ENCODE assay signal across 8 cellular contexts in genomic region chr13:45280751-45281634, GRCh38. TPM values are rescaled to one million over a fixed set of nuclear protein-coding genes. Genes with fewer than 3 reads are reported as not detected.
DNase-seq lines count a peak whose midpoint lies in the region; ATAC-seq and TF ChIP-seq lines count a peak whose summit lies in the region.

No MANE protein-coding gene starts in this region.

- 45 to 48% methylated on average over 7 of the region's 7 CpGs for WGBS in heart right ventricle, 2 donors

- peaks cover 0 to 20% (median 7%) of the 10 kb centered on the region in 9 donors for H3K4me1 ChIP-seq in heart right ventricle

- H3K4me3 ChIP-seq in AG10803 (ENCODE audit: low read length) (no peak overlapping the region), heart right ventricle (no peak overlapping the region), retinal pigment epithelial cell (ENCODE audit: low read length) (no peak overlapping the region)

- CTCF ChIA-PET in RWPE1 (lab: Yijun Ruan, JAX), result interaction anchor here (0.5 to 2.7 kb wide), 17 partner anchors 10 to 1268 kb away, joined by 3 to 27 read pairs (median 3); no protein-coding TSS in a partner anchor

- H3K27ac ChIP-seq in RWPE1 (peak overlapping the region; percentile 54), heart right ventricle (no peak overlapping the region)

- peak; percentile 74 for DNase-seq in AG10803 (ENCODE audit: low read depth)
- peak; percentile 68 for DNase-seq in HuH-7.5 (ENCODE audit: low spot score)
- DNase-seq in RWPE1 (ENCODE audit: low spot score), result peak; percentile 95
- peak in 1 of 2 donors; percentile 54 for DNase-seq in activated naive CD4-positive, alpha-beta T cell treated with anti-CD3 and anti-CD28 coated beads, Interleukin-2, amount 50 U/mL, for 72 hours (ENCODE audit: low spot score in 2 of 2)
- peak; percentile 53 to 59 for DNase-seq in heart right ventricle
- peak; percentile 84 for DNase-seq in retinal pigment epithelial cell (ENCODE audit: low read depth)

- H3K27ac Mint-ChIP-seq in activated naive CD4-positive, alpha-beta T cell treated with anti-CD3 and anti-CD28 coated beads, Interleukin-2, amount 50 U/mL, for 72 hours, result no peak overlapping the region

- peaks cover 13 to 17% of the 10 kb centered on the region in 2 donors for H3K36me3 Mint-ChIP-seq in activated naive CD4-positive, alpha-beta T cell treated with anti-CD3 and anti-CD28 coated beads, Interleukin-2, amount 50 U/mL, for 72 hours

- H3K9me3 Mint-ChIP-seq in activated naive CD4-positive, alpha-beta T cell treated with anti-CD3 and anti-CD28 coated beads, Interleukin-2, amount 50 U/mL, for 72 hours, result peaks cover 0 to 6% of the 10 kb centered on the region in 2 donors

- intact Hi-C loops in heart right ventricle (cut with DNase I), result loop anchor here in 7 of 10 donors (1.0 to 2.0 kb wide), 2 partner anchors 234 kb away; no protein-coding TSS in a partner anchor

- H3K9me3 ChIP-seq in heart right ventricle, result peaks cover 0 to 8% (median 0%) of the 10 kb centered on the region in 11 donors

- peaks cover 0 to 42% (median 7%) of the 10 kb centered on the region in 9 donors for H3K36me3 ChIP-seq in heart right ventricle

- POLR2A ChIA-PET in RWPE1 (lab: Yijun Ruan, JAX; ENCODE audit: low non-redundant PET), result no interaction called here

- ATAC-seq in GM18858 (IDR thresholded peaks at IDR 0.05; ENCODE audit: unreplicated experiment), result peak; percentile 71
- peak; percentile 78 to 94 for ATAC-seq in activated naive CD4-positive, alpha-beta T cell treated with anti-CD3 and anti-CD28 coated beads, Interleukin-2, amount 50 U/mL, for 72 hours
- ATAC-seq in heart right ventricle, result peak; percentile 87 to 96 (median 94)
- ATAC-seq in GM18511 (IDR thresholded peaks at IDR 0.05; ENCODE audit: unreplicated experiment), result no peak

- H3K27me3 ChIP-seq in heart right ventricle, result no peaks in the 10 kb centered on the region

- peak; percentile 90 for TF ChIP-seq CTCF in AG10803 (conservative IDR thresholded peaks at IDR 0.05; ENCODE audit: low read length)
- TF ChIP-seq CTCF in RWPE1 (conservative IDR thresholded peaks at IDR 0.05; ENCODE audit: low read depth), result peak; percentile 90
- peak; percentile 32 to 76 (median 75) for TF ChIP-seq CTCF in heart right ventricle (IDR thresholded peaks at IDR 0.05)
- peak; percentile 97 for TF ChIP-seq CTCF in retinal pigment epithelial cell (conservative IDR thresholded peaks at IDR 0.05; ENCODE audit: low read depth, low read length)

RNA-seq across cellular contexts. Expression of gene TPT1, which starts 60.0 kb away (rescaled TPM):
- total RNA-seq in activated naive CD4-positive, alpha-beta T cell treated with anti-CD3 and anti-CD28 coated beads, Interleukin-2, amount 50 U/mL, for 72 hours, result 1,000 to 10,000 TPM; 2,995 to 3,818 TPM
- 1,000 to 10,000 TPM; 3,297 to 4,965 (median 3,717) TPM for total RNA-seq in heart right ventricle
- polyA plus RNA-seq in heart right ventricle, result 1,000 to 10,000 TPM; 5,417 to 6,104 TPM
